Comparison of ENCODE assay signal across 10 cellular contexts in the genomic region with DNA sequence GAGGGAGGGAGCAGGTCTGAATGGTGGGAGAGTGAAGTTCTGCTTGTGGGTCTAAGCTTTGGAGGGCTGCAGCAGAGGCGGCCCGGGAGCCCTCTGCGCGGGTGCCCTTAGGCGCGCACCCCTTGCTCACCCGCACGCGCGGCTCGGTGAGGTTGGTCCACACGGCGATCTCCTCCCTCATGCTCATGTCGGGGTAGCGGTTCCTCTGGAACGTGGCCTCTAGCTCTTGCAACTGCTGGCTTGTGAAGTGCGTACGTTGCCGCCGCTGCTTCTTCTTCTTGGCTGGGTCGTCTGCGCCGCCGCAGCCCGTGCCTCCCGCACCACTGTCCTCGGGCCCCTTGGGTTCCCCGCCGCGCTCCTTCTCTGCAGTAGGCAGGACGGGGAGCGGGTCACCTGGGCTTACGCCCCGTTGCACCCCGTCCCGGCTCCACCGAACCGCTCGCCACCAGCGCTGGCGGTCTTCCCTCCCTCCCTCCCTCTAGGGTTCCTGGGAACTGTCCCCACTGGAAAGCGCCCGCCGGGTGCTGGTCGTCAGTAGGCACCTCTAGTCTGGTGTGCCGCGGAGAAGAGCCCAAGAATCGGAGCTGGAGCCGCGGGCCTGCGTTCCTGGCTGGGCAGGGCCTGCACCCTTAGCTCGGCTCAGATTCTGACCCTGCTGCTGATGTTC. TPM values are rescaled to one million over a fixed set of nuclear protein-coding genes. Genes with fewer than 3 reads are reported as not detected.
DNase-seq lines count a peak whose midpoint lies in the region; ATAC-seq and TF ChIP-seq lines count a peak whose summit lies in the region.
"Had no signal": no experiment of that assay in that cellular context is flagged by ENCODE, and none has a peak within 500 bp of the region (broad histone marks: within the 10 kb centered on the region; RNA-seq: fewer than 3 reads in every experiment).

No MANE protein-coding gene starts in this region.

- TF ChIP-seq POLR2A in gastroesophageal sphincter (IDR thresholded peaks at IDR 0.05) (no peak), spleen (IDR thresholded peaks at IDR 0.05) (no peak)

- H3K4me1 Mint-ChIP-seq in T-helper 1 cell treated with Interleukin-12 subunit alpha and Interleukin-12 subunit beta and Interleukin-4 antibody, amounts not matched to agents 30 μg/mL and 1 μg/mL, for 36 hours (ENCODE audit: low read depth) = peaks cover 31% of the 10 kb centered on the region

- H3K4me3 ChIP-seq in gastroesophageal sphincter (peak overlapping the region; percentile 72 to 89), spleen (peak overlapping the region in 7 of 8 donors; percentile 8 to 62 (median 26))

- H3K27ac ChIP-seq in gastroesophageal sphincter = peak overlapping the region; percentile 23 to 94 (median 72)
- H3K27ac ChIP-seq in spleen = no peak overlapping the region
- H3K27ac ChIP-seq: body of pancreas had no signal

- peaks cover 100% of the 10 kb centered on the region for H3K27me3 ChIP-seq in gastroesophageal sphincter
- peaks cover 36 to 100% (median 99%) of the 10 kb centered on the region in 7 donors for H3K27me3 ChIP-seq in spleen (replicated peaks in 1 of 7)

- H3K9me3 Mint-ChIP-seq in T-helper 1 cell treated with Interleukin-12 subunit alpha and Interleukin-12 subunit beta and Interleukin-4 antibody, amounts not matched to agents 30 μg/mL and 1 μg/mL, for 36 hours = no peaks in the 10 kb centered on the region

- DNase-seq in spleen (no peak), inferior parietal cortex (ENCODE audit: extremely low spot score) (no peak), omental fat pad (ENCODE audit: low spot score) (no peak)
- DNase-seq: body of pancreas, NCI-H526 treated with DMSO at 0.1 percent for 48 hours had no signal

- H3K4me1 ChIP-seq in gastroesophageal sphincter (peaks cover 0 to 92% (median 30%) of the 10 kb centered on the region in 3 donors), spleen (peaks cover 24 to 75% (median 55%) of the 10 kb centered on the region in 6 donors)

- peaks cover 16% of the 10 kb centered on the region for H3K36me3 Mint-ChIP-seq in T-helper 1 cell treated with Interleukin-12 subunit alpha and Interleukin-12 subunit beta and Interleukin-4 antibody, amounts not matched to agents 30 μg/mL and 1 μg/mL, for 36 hours (ENCODE audit: low read depth)

- H3K4me3 Mint-ChIP-seq in T-helper 1 cell treated with Interleukin-12 subunit alpha and Interleukin-12 subunit beta and Interleukin-4 antibody, amounts not matched to agents 30 μg/mL and 1 μg/mL, for 36 hours = peak overlapping the region; percentile 34

- H3K9me3 ChIP-seq in gastroesophageal sphincter = no peaks in the 10 kb centered on the region
- H3K9me3 ChIP-seq in spleen = peaks cover 0 to 10% (median 0%) of the 10 kb centered on the region in 8 donors
- H3K9me3 ChIP-seq: body of pancreas had no signal

- TF ChIP-seq CTCF in gastroesophageal sphincter (IDR thresholded peaks at IDR 0.05) (no peak), spleen (IDR thresholded peaks at IDR 0.05 in 8 of 11, conservative IDR thresholded peaks at IDR 0.05 in 3 of 11) (no peak), omental fat pad (IDR thresholded peaks at IDR 0.05) (no peak)

- 15% methylated on average over 4 of the region's 52 CpGs; no CpG with 5 or more reads in 1 of the 2 donors for WGBS in gastroesophageal sphincter (ENCODE audit: low coverage in 1 of 2), 2 donors
- whole genome bisulfite sequencing in spleen, 5 donors = 4 to 11% (median 9%) methylated on average over 17 to 52 of the region's 52 CpGs

- H3K27ac Mint-ChIP-seq in T-helper 1 cell treated with Interleukin-12 subunit alpha and Interleukin-12 subunit beta and Interleukin-4 antibody, amounts not matched to agents 30 μg/mL and 1 μg/mL, for 36 hours = no peak overlapping the region

- intact Hi-C loops in spleen (cut with DNase I; ENCODE audit: low total_unique reads) = no loop called here

- peak; percentile 32 for ATAC-seq in HG03066 (IDR thresholded peaks at IDR 0.05; ENCODE audit: low read depth, unreplicated experiment)
- ATAC-seq in gastroesophageal sphincter = no peak
- ATAC-seq in GM21367 (IDR thresholded peaks at IDR 0.05; ENCODE audit: unreplicated experiment) = no peak
- no peak for ATAC-seq in HG03521 (IDR thresholded peaks at IDR 0.05; ENCODE audit: unreplicated experiment)
- no peak for ATAC-seq in omental fat pad (ENCODE audit: low FRiP score)
- ATAC-seq: body of pancreas had no signal

- H3K36me3 ChIP-seq in gastroesophageal sphincter (peaks cover 0 to 14% of the 10 kb centered on the region in 2 donors), spleen (no peaks in the 10 kb centered on the region)

- peaks cover 80% of the 10 kb centered on the region for H3K27me3 Mint-ChIP-seq in T-helper 1 cell treated with Interleukin-12 subunit alpha and Interleukin-12 subunit beta and Interleukin-4 antibody, amounts not matched to agents 30 μg/mL and 1 μg/mL, for 36 hours (ENCODE audit: low read depth)

- no peak for TF ChIP-seq EP300 in gastroesophageal sphincter (IDR thresholded peaks at IDR 0.05)

RNA-seq across cellular contexts. Expression of a gene that starts 2.7 kb away (rescaled TPM):
- total RNA-seq in gastroesophageal sphincter = 100 to 1,000 TPM in 2 of 4 donors, 10 to 100 TPM in 2; 17.0 to 182 (median 79.6) TPM
- total RNA-seq in spleen = under 1 TPM in 1 of 7 donors, not detected in 6; 0.98 TPM
- under 1 TPM; 0.04 to 0.38 (median 0.09) TPM for polyA plus RNA-seq in spleen
- 1 to 10 TPM in 2 of 4 donors, under 1 TPM in 1, not detected in 1; 0.74 to 3.7 (median 1.2) TPM for total RNA-seq in omental fat pad
- total RNA-seq: body of pancreas had no signal

Comparison
In these comparisons a context has a peak if more than half of its experiments do, and no peak if none do; other contexts are left out.
1. H3K27ac ChIP-seq: peak in gastroesophageal sphincter (4 of 4); none in spleen (0 of 8).